Comparison of ENCODE assay signal across 8 cellular contexts in the genomic region with DNA sequence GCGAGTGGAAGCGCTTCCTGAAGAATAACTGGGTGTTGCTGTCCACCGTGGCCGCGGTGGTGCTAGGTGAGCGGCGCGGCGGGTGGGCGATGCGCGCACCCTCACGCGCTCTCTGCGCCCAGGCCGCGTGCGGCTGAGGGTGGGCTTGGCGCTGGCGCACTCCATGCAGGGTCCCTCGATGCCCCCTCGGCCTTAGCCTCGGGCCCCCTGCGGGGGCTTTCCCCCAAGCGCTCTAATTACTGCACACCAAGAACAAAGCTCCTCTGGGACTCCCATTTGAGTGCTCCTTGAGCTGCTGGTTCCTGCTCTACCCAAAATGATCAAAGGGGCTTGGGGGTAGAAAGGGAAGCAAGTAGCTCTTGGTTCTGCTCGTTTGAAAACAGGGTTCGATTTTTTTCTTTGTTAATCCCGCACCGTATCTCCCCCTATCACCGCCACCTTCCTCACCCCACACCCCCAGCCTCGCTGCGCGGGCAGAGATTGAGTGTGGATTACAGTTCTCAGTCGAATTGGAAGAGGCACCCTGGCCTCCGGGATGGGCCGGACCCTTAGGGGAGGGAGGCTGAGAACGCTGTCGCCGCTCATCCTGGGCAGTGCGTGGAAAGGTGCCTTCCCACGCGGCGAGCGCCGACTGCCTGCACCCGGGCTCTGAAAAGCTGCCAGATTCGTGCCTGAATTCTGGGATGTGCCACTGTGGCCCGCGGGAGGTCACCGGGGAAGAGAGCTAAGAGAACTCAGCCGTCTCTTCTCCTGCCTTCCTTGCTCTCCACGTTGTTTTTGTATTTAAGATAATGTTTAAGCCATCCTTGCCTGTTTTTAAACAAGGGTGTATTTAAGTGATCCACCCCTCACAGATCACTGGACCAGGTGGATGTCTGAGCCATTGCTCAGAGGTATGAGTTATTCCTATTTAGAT. TPM values are rescaled to one million over a fixed set of nuclear protein-coding genes. Genes with fewer than 3 reads are reported as not detected.
DNase-seq lines count a peak whose midpoint lies in the region; ATAC-seq, FAIRE-seq and TF ChIP-seq lines count a peak whose summit lies in the region.

No MANE protein-coding gene starts in this region.

- peaks cover 7% of the 10 kb centered on the region for H3K4me1 ChIP-seq in astrocyte (ENCODE audit: insufficient read depth, low read length)

- H3K27ac ChIP-seq in astrocyte (ENCODE audit: low read depth, low read length): no peak overlapping the region

- no peaks in the 10 kb centered on the region for H4K20me1 ChIP-seq in astrocyte (ENCODE audit: insufficient read depth, low read length)

- H3K9me3 ChIP-seq in astrocyte (ENCODE audit: insufficient read depth, low read depth, low read length): no peaks in the 10 kb centered on the region

- no peaks in the 10 kb centered on the region for H3K4me1 Mint-ChIP-seq in astrocyte (ENCODE audit: low read depth, unreplicated experiment)
- H3K4me1 Mint-ChIP-seq in stimulated activated naive B cell treated with anti-CD40 and anti-IgM and Interleukin-4, amounts not matched to agents 10 μg/mL and 1 μg/mL and 100 μg/mL, for 72 hours: peaks cover 8 to 12% of the 10 kb centered on the region in 2 donors

- H3K27ac Mint-ChIP-seq in astrocyte (ENCODE audit: unreplicated experiment): peak overlapping the region; percentile 84
- H3K27ac Mint-ChIP-seq in stimulated activated naive B cell treated with anti-CD40 and anti-IgM and Interleukin-4, amounts not matched to agents 10 μg/mL and 1 μg/mL and 100 μg/mL, for 72 hours: no peak overlapping the region

- no peak for FAIRE-seq in astrocyte (lab: Jason Lieb, UNC)

- H3K79me2 ChIP-seq in astrocyte (ENCODE audit: insufficient read depth, low read length): no peaks in the 10 kb centered on the region

- H3K9ac ChIP-seq in astrocyte (ENCODE audit: low read length): peak overlapping the region; percentile 61

- peak overlapping the region; percentile 91 for H3K4me2 ChIP-seq in astrocyte (ENCODE audit: low read length)

- H3K27me3 ChIP-seq in astrocyte (ENCODE audit: insufficient read depth, low read length): peaks cover 6% of the 10 kb centered on the region

- peaks cover 7% of the 10 kb centered on the region for H3K36me3 Mint-ChIP-seq in astrocyte (ENCODE audit: low read depth, unreplicated experiment)
- peaks cover 0 to 4% of the 10 kb centered on the region in 2 donors for H3K36me3 Mint-ChIP-seq in stimulated activated naive B cell treated with anti-CD40 and anti-IgM and Interleukin-4, amounts not matched to agents 10 μg/mL and 1 μg/mL and 100 μg/mL, for 72 hours

- H3K27me3 Mint-ChIP-seq in astrocyte (ENCODE audit: low read depth, unreplicated experiment): peaks cover 10% of the 10 kb centered on the region
- peaks cover 51 to 61% of the 10 kb centered on the region in 2 donors for H3K27me3 Mint-ChIP-seq in stimulated activated naive B cell treated with anti-CD40 and anti-IgM and Interleukin-4, amounts not matched to agents 10 μg/mL and 1 μg/mL and 100 μg/mL, for 72 hours

- DNase-seq in ACHN (peak; percentile 14), astrocyte (ENCODE audit: low read depth) (no peak), iPS-NIHi11 (ENCODE audit: low spot score) (peak; percentile 29)
- no peak for DNase-seq in stimulated activated naive B cell treated with anti-CD40 and anti-IgM and Interleukin-4, amounts not matched to agents 10 μg/mL and 1 μg/mL and 100 μg/mL, for 72 hours
- DNase-seq in stimulated activated CD8-positive, alpha-beta memory T cell treated with anti-CD3 and anti-CD28 coated beads, Interleukin-4, amount 100 ng/mL, for 48 hours: no peak

- ATAC-seq in GM18517 (IDR thresholded peaks at IDR 0.05; ENCODE audit: unreplicated experiment) (peak; percentile 16), HG03135 (IDR thresholded peaks at IDR 0.05; ENCODE audit: unreplicated experiment) (peak; percentile 8), GM18868 (IDR thresholded peaks at IDR 0.05; ENCODE audit: unreplicated experiment) (no peak)
- peak in 1 of 2 donors; percentile 6 for ATAC-seq in stimulated activated naive B cell treated with anti-CD40 and anti-IgM and Interleukin-4, amounts not matched to agents 10 μg/mL and 1 μg/mL and 100 μg/mL, for 72 hours (replicated peaks)

- peaks cover 2% of the 10 kb centered on the region for H3K9me3 Mint-ChIP-seq in astrocyte (ENCODE audit: unreplicated experiment)
- H3K9me3 Mint-ChIP-seq in stimulated activated naive B cell treated with anti-CD40 and anti-IgM and Interleukin-4, amounts not matched to agents 10 μg/mL and 1 μg/mL and 100 μg/mL, for 72 hours: no peaks in the 10 kb centered on the region

- no peak for TF ChIP-seq CTCF in astrocyte (IDR thresholded peaks at IDR 0.05; ENCODE audit: insufficient read depth, low read depth, low read length)

- peak overlapping the region; percentile 96 for H3K4me3 Mint-ChIP-seq in astrocyte (ENCODE audit: unreplicated experiment)
- peak overlapping the region; percentile 71 to 72 for H3K4me3 Mint-ChIP-seq in stimulated activated naive B cell treated with anti-CD40 and anti-IgM and Interleukin-4, amounts not matched to agents 10 μg/mL and 1 μg/mL and 100 μg/mL, for 72 hours

- no peaks in the 10 kb centered on the region for H3K36me3 ChIP-seq in astrocyte (ENCODE audit: insufficient read depth, low read length)

- in situ Hi-C loops in ACHN (cut with HindIII; ENCODE audit: low pct_ligation_motif_present, low pct_unique_long_range_greater_than_20kb, low sequenced_read_pairs): no loop called here

- peak overlapping the region; percentile 71 for H3K4me3 ChIP-seq in astrocyte (ENCODE audit: insufficient read depth, low read depth, low read length)

- H2AFZ ChIP-seq in astrocyte (ENCODE audit: low read depth, low read length): peak overlapping the region; percentile 82

RNA-seq across cellular contexts. Expression of gene SLC1A1, which starts 0.7 kb away (rescaled TPM):
- 6.4 and 6.7 TPM in 2 replicates for total RNA-seq in astrocyte

Comparison
In these comparisons a context has a peak if more than half of its experiments do, and no peak if none do; other contexts are left out.
1. DNase-seq: peak in ACHN (single experiment) and iPS-NIHi11 (single experiment); none in astrocyte (single experiment), stimulated activated naive B cell treated with anti-CD40 and anti-IgM and Interleukin-4, amounts not matched to agents 10 μg/mL and 1 μg/mL and 100 μg/mL, for 72 hours (single experiment) and stimulated activated CD8-positive, alpha-beta memory T cell treated with anti-CD3 and anti-CD28 coated beads, Interleukin-4, amount 100 ng/mL, for 48 hours (single experiment).